ENCODE assay signal across 8 cellular contexts in the genomic region with DNA sequence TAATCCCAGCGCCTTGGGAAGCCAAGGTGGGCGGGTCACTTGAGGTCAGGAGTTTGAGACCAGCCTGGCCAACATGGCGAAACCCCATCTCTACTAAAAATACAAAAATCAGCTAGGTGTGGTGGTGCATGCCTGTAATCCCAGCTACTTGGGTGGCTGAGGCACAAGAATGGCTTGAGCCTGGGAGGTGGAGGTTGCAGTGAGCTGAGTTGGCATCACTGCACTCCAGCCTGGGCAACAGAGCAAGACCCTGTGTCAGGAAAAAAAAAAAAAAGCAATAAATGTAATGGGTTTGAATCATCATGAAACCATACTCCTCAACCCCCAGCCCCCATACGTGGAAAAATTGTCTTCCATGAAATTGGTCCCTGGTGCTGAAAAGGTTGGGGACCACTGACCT. TPM values are rescaled to one million over a fixed set of nuclear protein-coding genes. Genes with fewer than 3 reads are reported as not detected.
DNase-seq lines count a peak whose midpoint lies in the region; ATAC-seq, FAIRE-seq and TF ChIP-seq lines count a peak whose summit lies in the region.
"Not testable (repeated sequence)": the region's sequence is repeated elsewhere in the genome, so short reads cannot be mapped to it uniquely, and the experiment has no call there.

No MANE protein-coding gene starts in this region.

- 98% methylated on average over 4 of the region's 4 CpGs for WGBS in GM12878 (ENCODE audit: insufficient coverage, insufficient replicate concordance, low lambda C conversion rate, missing lambda C conversion rate)
- 88% methylated on average over 4 of the region's 4 CpGs for WGBS in HepG2 (ENCODE audit: low lambda C conversion rate)
- 83 to 84% methylated on average over 4 of the region's 4 CpGs for WGBS in sigmoid colon, 2 donors
- WGBS in tibial nerve, 2 donors: 76 to 96% methylated on average over 4 of the region's 4 CpGs

- not testable (repeated sequence) for FAIRE-seq in GM12878 (lab: Jason Lieb, UNC); HepG2 (lab: Jason Lieb, UNC)

- TF ChIP-seq POLR2A in GM12878 (IDR thresholded peaks at IDR 0.05; ENCODE audit: low read depth, low read length); HepG2 (IDR thresholded peaks at IDR 0.05; ENCODE audit: insufficient read depth in 1 of 2, low read depth in 2 of 2, low read length in 2 of 2); sigmoid colon (IDR thresholded peaks at IDR 0.05); tibial nerve (IDR thresholded peaks at IDR 0.05): not testable (repeated sequence)

- not testable (repeated sequence) for DNase-seq in CD4-positive, alpha-beta T cell; activated CD8-positive, alpha-beta T cell treated with anti-CD3 and anti-CD28 coated beads, Interleukin-2, amount 10 ng/mL, durations not matched to agents 7 days and 5 days; GM12878 (ENCODE audit: low read depth, low spot score); colonic mucosa; HepG2 (ENCODE audit: low spot score); sigmoid colon; tibial nerve (ENCODE audit: low spot score in 2 of 2)

- not testable (repeated sequence) for H4K20me1 ChIP-seq in GM12878 (ENCODE audit: control insufficient read depth, insufficient read depth); HepG2 (ENCODE audit: insufficient read depth, low read length)

- H3K4me2 ChIP-seq in GM12878 (ENCODE audit: control insufficient read depth, insufficient read depth): peak overlapping the region; percentile 2; the same call in 1 of the 2 replicates
- not testable (repeated sequence) for H3K4me2 ChIP-seq in HepG2 (ENCODE audit: low read depth, low read length)

- TF ChIP-seq RAD21 in GM12878 (IDR thresholded peaks at IDR 0.05; ENCODE audit: insufficient read depth, low read depth, low read length); HepG2 (CRISPR knock-in tag; IDR thresholded peaks at IDR 0.05): not testable (repeated sequence)

- peak overlapping the region; percentile 97 for H3K27ac Mint-ChIP-seq in CD4-positive, alpha-beta T cell
- peak overlapping the region; percentile 96 for H3K27ac Mint-ChIP-seq in activated CD8-positive, alpha-beta T cell treated with anti-CD3 and anti-CD28 coated beads, Interleukin-2, amount 10 ng/mL, durations not matched to agents 7 days and 5 days

- SMC1A ChIA-PET in GM12878 (lab: Charles Lee; ENCODE audit: uncharacterized antibody, unreplicated experiment): interaction anchor here (2.1 to 9.3 kb wide), 9 partner anchors 11 to 102 kb away, joined by 8 to 156 read pairs (median 70); a partner anchor contains a TSS

- not testable (repeated sequence) for H3K27me3 Mint-ChIP-seq in CD4-positive, alpha-beta T cell; activated CD8-positive, alpha-beta T cell treated with anti-CD3 and anti-CD28 coated beads, Interleukin-2, amount 10 ng/mL, durations not matched to agents 7 days and 5 days (ENCODE audit: low read depth)

- not testable (repeated sequence) for BruUV-seq in GM12878 (replicated peaks; lab: Mats Ljungman, UMichigan); HepG2 (replicated peaks; lab: Mats Ljungman, UMichigan)

- not testable (repeated sequence) for H2AFZ ChIP-seq in GM12878 (ENCODE audit: control insufficient read depth, low read depth, low read length); HepG2 (ENCODE audit: low read length)

- H3K9ac ChIP-seq in GM12878 (ENCODE audit: control insufficient read depth, insufficient read depth, low read length); colonic mucosa (ENCODE audit: low read depth in 2 of 2, low read length in 2 of 2); HepG2 (ENCODE audit: insufficient read depth, low read depth, low read length): not testable (repeated sequence)

- H3K27ac ChIP-seq in CD4-positive, alpha-beta T cell (ENCODE audit: low read depth, low read length): peak overlapping the region; percentile 91
- H3K27ac ChIP-seq in KOPT-K1 (ENCODE audit: low read depth, low read length, poor library complexity, severe bottlenecking) (peak overlapping the region; percentile 87), GM12878 (ENCODE audit: control insufficient read depth, insufficient read depth) (peak overlapping the region; percentile 94), colonic mucosa (peak overlapping the region; percentile 76), HepG2 (ENCODE audit: extremely low read length, insufficient read depth, low read length) (peak overlapping the region; percentile 84), sigmoid colon (peak overlapping the region in 3 of 4 donors; percentile 53 to 69 (median 66)), tibial nerve (peak overlapping the region in 3 of 4 donors; percentile 71 to 75 (median 71))

- CTCF ChIA-PET in CD4-positive, alpha-beta T cell (lab: Charles Lee): interaction anchor here (1.0 to 6.2 kb wide), 4 partner anchors 10 to 26 kb away, joined by 3 to 55 read pairs (median 18); a partner anchor contains a TSS
- CTCF ChIA-PET in activated CD8-positive, alpha-beta T cell treated with anti-CD3 and anti-CD28 coated beads, Interleukin-2, amount 10 ng/mL, durations not matched to agents 7 days and 5 days (lab: Charles Lee): interaction anchor here (1.0 to 9.1 kb wide), 6 partner anchors 14 to 103 kb away, joined by 6 to 143 read pairs (median 89); a partner anchor contains a TSS
- CTCF ChIA-PET in GM12878 (lab: Yijun Ruan, JAX): interaction anchor here (0.9 to 7.7 kb wide), 11 partner anchors 11 to 102 kb away, joined by 3 to 85 read pairs (median 13); a partner anchor contains a TSS
- CTCF ChIA-PET in HepG2 (lab: Yijun Ruan, JAX; ENCODE audit: low intra/inter-chr PET ratio, low total read pairs): not testable (repeated sequence)

- in situ Hi-C loops in GM12878 (cut with MboI); HepG2 (cut with HindIII; ENCODE audit: extremely low pct_ligation_motif_present, low pct_unique_long_range_greater_than_20kb): not testable (repeated sequence)

- H3K4me1 ChIP-seq in GM12878 (ENCODE audit: control insufficient read depth, insufficient read depth, low read length) (peaks cover 50% of the 10 kb centered on the region), HepG2 (ENCODE audit: insufficient read depth, low read length) (peaks cover 44% of the 10 kb centered on the region), sigmoid colon (peaks cover 0 to 29% (median 23%) of the 10 kb centered on the region in 4 donors), tibial nerve (peaks cover 0 to 51% (median 20%) of the 10 kb centered on the region in 4 donors)
- H3K4me1 ChIP-seq in colonic mucosa: not testable (repeated sequence)

- H3K4me3 ChIP-seq in GM12878; colonic mucosa; HepG2 (replicated peaks in 1 of 3; ENCODE audit: insufficient read depth in 1 of 3, low read depth in 2 of 3, low read length in 3 of 3); sigmoid colon; tibial nerve: not testable (repeated sequence)

- POLR2A ChIA-PET in CD4-positive, alpha-beta T cell (lab: Charles Lee): interaction anchor here (0.9 to 8.2 kb wide), 6 partner anchors 12 to 102 kb away, joined by 3 to 138 read pairs (median 79); a partner anchor contains a TSS
- POLR2A ChIA-PET in activated CD8-positive, alpha-beta T cell treated with anti-CD3 and anti-CD28 coated beads, Interleukin-2, amount 10 ng/mL, durations not matched to agents 7 days and 5 days (lab: Charles Lee): interaction anchor here (1.0 to 3.3 kb wide), 4 partner anchors 10 to 103 kb away, joined by 4 to 24 read pairs (median 10); a partner anchor contains a TSS
- POLR2A ChIA-PET in GM12878 (lab: Charles Lee) (interaction anchor here (0.7 to 7.0 kb wide), 6 partner anchors 10 to 281 kb away, joined by 3 to 74 read pairs (median 5); a partner anchor contains a TSS), HepG2 (lab: Yijun Ruan, JAX) (interaction anchor here (2.4 kb wide), 1 partner anchor 62 kb away, joined by 12 read pairs; no protein-coding TSS in a partner anchor)

- H3K4me1 Mint-ChIP-seq in CD4-positive, alpha-beta T cell (ENCODE audit: low read depth): peaks cover 89% of the 10 kb centered on the region
- H3K4me1 Mint-ChIP-seq in activated CD8-positive, alpha-beta T cell treated with anti-CD3 and anti-CD28 coated beads, Interleukin-2, amount 10 ng/mL, durations not matched to agents 7 days and 5 days (ENCODE audit: low read depth): peaks cover 71% of the 10 kb centered on the region

- H3K79me2 ChIP-seq in GM12878 (ENCODE audit: control insufficient read depth, insufficient read depth, low read length); HepG2 (ENCODE audit: insufficient read depth, low read length): not testable (repeated sequence)

- H3K9me3 Mint-ChIP-seq in CD4-positive, alpha-beta T cell: not testable (repeated sequence)
- peaks cover 12% of the 10 kb centered on the region for H3K9me3 Mint-ChIP-seq in activated CD8-positive, alpha-beta T cell treated with anti-CD3 and anti-CD28 coated beads, Interleukin-2, amount 10 ng/mL, durations not matched to agents 7 days and 5 days (ENCODE audit: insufficient read depth)

- not testable (repeated sequence) for TF ChIP-seq EP300 in GM12878 (IDR thresholded peaks at IDR 0.05; ENCODE audit: borderline replicate concordance in 1 of 2, control insufficient read depth in 1 of 2, low read depth in 2 of 2, low read length in 2 of 2); HepG2 (IDR thresholded peaks at IDR 0.05; ENCODE audit: low read depth in 2 of 2, low read length in 2 of 2); HepG2 (CRISPR knock-in tag; IDR thresholded peaks at IDR 0.05; ENCODE audit: borderline replicate concordance); sigmoid colon (IDR thresholded peaks at IDR 0.05); tibial nerve (IDR thresholded peaks at IDR 0.05)

- H3K4me3 Mint-ChIP-seq in CD4-positive, alpha-beta T cell; activated CD8-positive, alpha-beta T cell treated with anti-CD3 and anti-CD28 coated beads, Interleukin-2, amount 10 ng/mL, durations not matched to agents 7 days and 5 days: not testable (repeated sequence)

- H3K36me3 Mint-ChIP-seq in CD4-positive, alpha-beta T cell (ENCODE audit: low read depth): peaks cover 19% of the 10 kb centered on the region
- peaks cover 35% of the 10 kb centered on the region for H3K36me3 Mint-ChIP-seq in activated CD8-positive, alpha-beta T cell treated with anti-CD3 and anti-CD28 coated beads, Interleukin-2, amount 10 ng/mL, durations not matched to agents 7 days and 5 days (ENCODE audit: low read depth)

- not testable (repeated sequence) for H3K36me3 ChIP-seq in KOPT-K1 (ENCODE audit: insufficient read depth, low read length); GM12878 (ENCODE audit: control insufficient read depth in 2 of 2, insufficient read depth in 2 of 2, low read length in 1 of 2); colonic mucosa; HepG2 (replicated peaks in 1 of 2; ENCODE audit: control insufficient read depth in 1 of 2, insufficient read depth in 2 of 2, low read length in 2 of 2); sigmoid colon; tibial nerve

- H3K27me3 ChIP-seq in CD4-positive, alpha-beta T cell (ENCODE audit: control insufficient read depth, insufficient read depth, low read length); GM12878 (replicated peaks in 1 of 2; ENCODE audit: control insufficient read depth in 2 of 2, insufficient read depth in 2 of 2, low read length in 1 of 2); colonic mucosa; HepG2 (ENCODE audit: control insufficient read depth in 1 of 2, insufficient read depth in 2 of 2, low read length in 2 of 2); sigmoid colon; tibial nerve: not testable (repeated sequence)

- not testable (repeated sequence) for H3K9me3 ChIP-seq in CD4-positive, alpha-beta T cell (ENCODE audit: control insufficient read depth, low read length); KOPT-K1 (ENCODE audit: insufficient read depth, low read length, poor library complexity, severe bottlenecking); GM12878 (replicated peaks; ENCODE audit: control insufficient read depth, insufficient read depth, low read length); colonic mucosa; HepG2 (ENCODE audit: low read length); sigmoid colon; tibial nerve

- not testable (repeated sequence) for ATAC-seq in CD4-positive, alpha-beta T cell (ENCODE audit: poor library complexity); activated CD8-positive, alpha-beta T cell treated with anti-CD3 and anti-CD28 coated beads, Interleukin-2, amount 10 ng/mL, durations not matched to agents 7 days and 5 days; GM12878; HepG2

- intact Hi-C loops in CD4-positive, alpha-beta T cell (cut with DNase I, micrococcal nuclease): loop anchor here in 1 of 2 experiments (2.0 kb wide), 1 partner anchor 23 kb away; no protein-coding TSS in a partner anchor
- intact Hi-C loops in GM12878 (cut with micrococcal nuclease; ENCODE audit: unreplicated experiment); colonic mucosa (cut with DNase I); sigmoid colon (cut with DNase I): not testable (repeated sequence)
- intact Hi-C loops in HepG2 (cut with micrococcal nuclease; ENCODE audit: unreplicated experiment): loop anchor here (5.0 kb wide), 1 partner anchor 36 kb away; no protein-coding TSS in a partner anchor

- TF ChIP-seq CTCF in CD4-positive, alpha-beta T cell (IDR thresholded peaks at IDR 0.05); GM12878 (IDR thresholded peaks at IDR 0.05 in 2 of 3, conservative IDR thresholded peaks at IDR 0.05 in 1 of 3; ENCODE audit: control insufficient read depth in 2 of 3, extremely low read depth in 1 of 3, insufficient read depth in 1 of 3, low read depth in 3 of 3, low read length in 3 of 3); colonic mucosa (IDR thresholded peaks at IDR 0.05); HepG2 (CRISPR knock-in tag; IDR thresholded peaks at IDR 0.05); sigmoid colon (IDR thresholded peaks at IDR 0.05); tibial nerve (IDR thresholded peaks at IDR 0.05): not testable (repeated sequence)

- RAD21 ChIA-PET in GM12878 (lab: Charles Lee; ENCODE audit: unreplicated experiment): interaction anchor here (0.7 to 7.0 kb wide), 7 partner anchors 9 to 102 kb away, joined by 3 to 112 read pairs (median 32); a partner anchor contains a TSS

RNA-seq across cellular contexts. Expression of a gene that starts 26.2 kb away (rescaled TPM):
- 1 to 10 TPM; 1.8 to 1.9 TPM for total RNA-seq in CD4-positive, alpha-beta T cell
- 10 to 100 TPM; 23.0 to 25.7 TPM for total RNA-seq in activated CD8-positive, alpha-beta T cell treated with anti-CD3 and anti-CD28 coated beads, Interleukin-2, amount 10 ng/mL, durations not matched to agents 7 days and 5 days
- 33.5 and 35.7 TPM in 2 replicates for total RNA-seq in GM12878 (2013; cell fraction: nucleolus; rRNA removed)
- total RNA-seq in GM12878 (2014; rRNA removed) (13.5 and 16.2 TPM in 2 replicates), GM12878 (2014; rRNA removed; fragmentation: Illumina TruSeq; extraction: Trizol) (11.8 and 12.9 TPM in 2 replicates), GM12878 (2021) (20.0 and 22.8 TPM in 2 replicates), colonic mucosa (10 to 100 TPM; 65.8 to 87.8 TPM), HepG2 (2016; rRNA removed; fragmentation: Illumina TruSeq; extraction: Trizol) (26.2 and 37.7 TPM in 2 replicates), sigmoid colon (10 to 100 TPM; 12.2 to 17.4 (median 13.8) TPM), tibial nerve (10 to 100 TPM; 12.6 to 33.2 (median 22.3) TPM)
- polyA plus RNA-seq in GM12878 (2011; ENCODE audit: low read depth): 2.6 TPM
- polyA plus RNA-seq in GM12878 (2011; rRNA removed) (21.7 and 22.4 TPM in 2 replicates), GM12878 (2014; fragmentation: Illumina TruSeq; extraction: Trizol) (14.5 and 16.2 TPM in 2 replicates), GM12878 (2014; fragmentation: Nextera tagmentation; extraction: Ambion mirVana) (1 to 10 TPM; 3.9 to 4.7 TPM), GM12878 (2014; rRNA removed) (11.6 and 14.6 TPM in 2 replicates), GM12878 (2016; fragmentation: Nextera tagmentation; extraction: Ambion mirVana) (10 to 100 TPM; 19.6 to 20.2 TPM), HepG2 (2011; rRNA removed) (36.5 and 50.7 TPM in 2 replicates), sigmoid colon (10 to 100 TPM; 15.6 to 49.2 (median 16.4) TPM)
- 19.5 and 20.7 TPM in 2 replicates for polyA plus RNA-seq in GM12878 (2011; cell fraction: cytosol; rRNA removed)
- polyA plus RNA-seq in GM12878 (2011; cell fraction: nucleus; rRNA removed): 12.5 and 13.5 TPM in 2 replicates
- polyA plus RNA-seq in GM12878 (2012): 3.7 and 8.8 TPM in 2 replicates
- polyA minus RNA-seq in GM12878 (2011; rRNA and poly(A)+ RNA removed): 29.6 and 30.2 TPM in 2 replicates
- polyA minus RNA-seq in GM12878 (2011; cell fraction: cytosol; rRNA and poly(A)+ RNA removed): 8.7 and 11.2 TPM in 2 replicates
- 8.7 and 13.9 TPM in 2 replicates for polyA minus RNA-seq in GM12878 (2011; cell fraction: nucleus; rRNA and poly(A)+ RNA removed)
- 3.1 and 3.4 TPM in 2 replicates for total RNA-seq in HepG2 (2016; cell fraction: cytosol; rRNA removed; fragmentation: Illumina TruSeq; extraction: Trizol; ENCODE audit: low read depth)
- 25.3 and 36.5 TPM in 2 replicates for total RNA-seq in HepG2 (2016; cell fraction: insoluble cytoplasmic fraction; rRNA removed; fragmentation: Illumina TruSeq; extraction: Trizol)
- 16.5 TPM in 2 replicates for total RNA-seq in HepG2 (2016; cell fraction: membrane; rRNA removed; fragmentation: Illumina TruSeq; extraction: Trizol)
- 36.5 and 38.6 TPM in 2 replicates for total RNA-seq in HepG2 (2016; cell fraction: nucleus; rRNA removed; fragmentation: Illumina TruSeq; extraction: Trizol)
- 33.7 and 46.9 TPM in 2 replicates for polyA plus RNA-seq in HepG2 (2011; cell fraction: cytosol; rRNA removed)
- 17.0 and 22.0 TPM in 2 replicates for polyA plus RNA-seq in HepG2 (2011; cell fraction: nucleus; rRNA removed)
- 18.9 and 24.9 TPM in 2 replicates for polyA plus RNA-seq in HepG2 (2012)
- polyA plus RNA-seq in HepG2 (2016; cell fraction: cytosol; fragmentation: Illumina TruSeq; extraction: Trizol; ENCODE audit: low read depth): 2.3 and 2.8 TPM in 2 replicates
- polyA plus RNA-seq in HepG2 (2016; cell fraction: insoluble cytoplasmic fraction; fragmentation: Illumina TruSeq; extraction: Trizol; ENCODE audit: low read depth): 23.7 TPM in 2 replicates
- polyA plus RNA-seq in HepG2 (2016; cell fraction: membrane; fragmentation: Illumina TruSeq; extraction: Trizol; ENCODE audit: low read depth): 8.0 and 8.6 TPM in 2 replicates
- polyA plus RNA-seq in HepG2 (2016; cell fraction: nucleus; fragmentation: Illumina TruSeq; extraction: Trizol; ENCODE audit: insufficient read depth, low read depth): 41.8 and 43.1 TPM in 2 replicates
- 0.87 and 184 TPM in 2 replicates for polyA minus RNA-seq in HepG2 (2011; rRNA and poly(A)+ RNA removed; ENCODE audit: low replicate concordance)
- polyA minus RNA-seq in HepG2 (2011; cell fraction: cytosol; rRNA and poly(A)+ RNA removed): 34.4 and 49.4 TPM in 2 replicates
- polyA minus RNA-seq in HepG2 (2011; cell fraction: nucleus; rRNA and poly(A)+ RNA removed): 30.6 and 38.9 TPM in 2 replicates

RNA-seq across cellular contexts. Expression of a gene that starts 32.0 kb away (rescaled TPM):
- 1 to 10 TPM; 3.4 to 4.8 TPM for total RNA-seq in CD4-positive, alpha-beta T cell
- total RNA-seq in activated CD8-positive, alpha-beta T cell treated with anti-CD3 and anti-CD28 coated beads, Interleukin-2, amount 10 ng/mL, durations not matched to agents 7 days and 5 days: 1 to 10 TPM; 1.4 to 2.5 TPM
- total RNA-seq in GM12878 (2013; cell fraction: nucleolus; rRNA removed): 36.3 and 38.8 TPM in 2 replicates
- 5.9 and 6.7 TPM in 2 replicates for total RNA-seq in GM12878 (2014; rRNA removed)
- 7.7 TPM in 2 replicates for total RNA-seq in GM12878 (2014; rRNA removed; fragmentation: Illumina TruSeq; extraction: Trizol)
- total RNA-seq in GM12878 (2021): 5.2 and 5.5 TPM in 2 replicates
- polyA plus RNA-seq in GM12878 (2011; ENCODE audit: low read depth): 4.0 TPM
- 14.5 and 16.8 TPM in 2 replicates for polyA plus RNA-seq in GM12878 (2011; rRNA removed)
- 4.1 and 5.7 TPM in 2 replicates for polyA plus RNA-seq in GM12878 (2011; cell fraction: cytosol; rRNA removed)
- polyA plus RNA-seq in GM12878 (2011; cell fraction: nucleus; rRNA removed): 56.8 and 68.9 TPM in 2 replicates
- 8.8 and 12.1 TPM in 2 replicates for polyA plus RNA-seq in GM12878 (2012)
- 8.5 and 8.6 TPM in 2 replicates for polyA plus RNA-seq in GM12878 (2014; fragmentation: Illumina TruSeq; extraction: Trizol)
- polyA plus RNA-seq in GM12878 (2014; fragmentation: Nextera tagmentation; extraction: Ambion mirVana): 1 to 10 TPM; 9.0 to 9.1 TPM
- 7.1 and 8.7 TPM in 2 replicates for polyA plus RNA-seq in GM12878 (2014; rRNA removed)
- polyA plus RNA-seq in GM12878 (2016; fragmentation: Nextera tagmentation; extraction: Ambion mirVana): 10 to 100 TPM; 11.8 to 13.5 TPM
- 5.9 and 8.0 TPM in 2 replicates for polyA minus RNA-seq in GM12878 (2011; rRNA and poly(A)+ RNA removed)
- polyA minus RNA-seq in GM12878 (2011; cell fraction: cytosol; rRNA and poly(A)+ RNA removed): 1.2 and 1.9 TPM in 2 replicates
- 13.3 and 16.4 TPM in 2 replicates for polyA minus RNA-seq in GM12878 (2011; cell fraction: nucleus; rRNA and poly(A)+ RNA removed)
- 1 to 10 TPM; 6.2 to 9.5 TPM for total RNA-seq in colonic mucosa
- 18.6 and 23.4 TPM in 2 replicates for total RNA-seq in HepG2 (2016; rRNA removed; fragmentation: Illumina TruSeq; extraction: Trizol)
- 6.3 TPM in 2 replicates for total RNA-seq in HepG2 (2016; cell fraction: cytosol; rRNA removed; fragmentation: Illumina TruSeq; extraction: Trizol; ENCODE audit: low read depth)
- total RNA-seq in HepG2 (2016; cell fraction: insoluble cytoplasmic fraction; rRNA removed; fragmentation: Illumina TruSeq; extraction: Trizol): 20.7 and 23.3 TPM in 2 replicates
- total RNA-seq in HepG2 (2016; cell fraction: membrane; rRNA removed; fragmentation: Illumina TruSeq; extraction: Trizol): 5.0 and 8.2 TPM in 2 replicates
- total RNA-seq in HepG2 (2016; cell fraction: nucleus; rRNA removed; fragmentation: Illumina TruSeq; extraction: Trizol): 39.5 and 46.3 TPM in 2 replicates
- polyA plus RNA-seq in HepG2 (2011; rRNA removed): 23.5 and 29.5 TPM in 2 replicates
- polyA plus RNA-seq in HepG2 (2011; cell fraction: cytosol; rRNA removed): 5.5 and 9.2 TPM in 2 replicates
- 92.9 and 127 TPM in 2 replicates for polyA plus RNA-seq in HepG2 (2011; cell fraction: nucleus; rRNA removed)
- 10.2 and 15.7 TPM in 2 replicates for polyA plus RNA-seq in HepG2 (2012)
- polyA plus RNA-seq in HepG2 (2016; cell fraction: cytosol; fragmentation: Illumina TruSeq; extraction: Trizol; ENCODE audit: low read depth): 2.4 and 2.8 TPM in 2 replicates
- polyA plus RNA-seq in HepG2 (2016; cell fraction: insoluble cytoplasmic fraction; fragmentation: Illumina TruSeq; extraction: Trizol; ENCODE audit: low read depth): 17.1 and 17.6 TPM in 2 replicates
- 4.6 and 4.7 TPM in 2 replicates for polyA plus RNA-seq in HepG2 (2016; cell fraction: membrane; fragmentation: Illumina TruSeq; extraction: Trizol; ENCODE audit: low read depth)
- polyA plus RNA-seq in HepG2 (2016; cell fraction: nucleus; fragmentation: Illumina TruSeq; extraction: Trizol; ENCODE audit: insufficient read depth, low read depth): 53.0 and 69.1 TPM in 2 replicates
- 14.9 and 26.4 TPM in 2 replicates for polyA minus RNA-seq in HepG2 (2011; rRNA and poly(A)+ RNA removed; ENCODE audit: low replicate concordance)
- polyA minus RNA-seq in HepG2 (2011; cell fraction: cytosol; rRNA and poly(A)+ RNA removed): 3.9 and 7.9 TPM in 2 replicates
- polyA minus RNA-seq in HepG2 (2011; cell fraction: nucleus; rRNA and poly(A)+ RNA removed): 42.3 and 42.6 TPM in 2 replicates
- total RNA-seq in sigmoid colon: 10 to 100 TPM; 15.9 to 38.5 (median 19.1) TPM
- polyA plus RNA-seq in sigmoid colon: 1 to 10 TPM; 1.8 to 6.9 (median 2.4) TPM
- total RNA-seq in tibial nerve: 10 to 100 TPM; 30.6 to 45.6 (median 37.7) TPM
